11 cellular contexts compared by ENCODE assay signal in genomic region chr19:16315825-16316505, GRCh38. TPM values are rescaled to one million over a fixed set of nuclear protein-coding genes. Genes with fewer than 3 reads are reported as not detected.
DNase-seq lines count a peak whose midpoint lies in the region; ATAC-seq and TF ChIP-seq lines count a peak whose summit lies in the region.
"Had no signal": no experiment of that assay in that cellular context is flagged by ENCODE, and none has a peak within 500 bp of the region (broad histone marks: within the 10 kb centered on the region; RNA-seq: fewer than 3 reads in every experiment).

No MANE protein-coding gene starts in this region.

- H4K20me1 ChIP-seq in MM.1S (ENCODE audit: insufficient read depth, low read length): no peaks in the 10 kb centered on the region

- no peak overlapping the region for H2AFZ ChIP-seq in MM.1S (ENCODE audit: low read length)

- no peaks in the 10 kb centered on the region for H3K79me2 ChIP-seq in MM.1S (ENCODE audit: low read length)

- no peak overlapping the region for H3K4me2 ChIP-seq in MM.1S (ENCODE audit: low read depth, low read length)
- H3K4me2 ChIP-seq: KMS-11 had no signal

- DNase-seq in ELR (ENCODE audit: low read depth): peak; percentile 91
- peak; percentile 81 for DNase-seq in SKM-1 treated with dmso at 0.1 percent for 144 hours (lab: John Stamatoyannopoulos, UW; ENCODE audit: unreplicated experiment)
- peak; percentile 99 for DNase-seq in fibroblast of villous mesenchyme (ENCODE audit: low read depth)
- DNase-seq in gastrocnemius medialis: peak; percentile 39 to 52
- DNase-seq in hypothalamus (lab: John Stamatoyannopoulos, UW): no peak
- no peak for DNase-seq in MM.1S
- DNase-seq in left colon: no peak
- DNase-seq: activated T-cell treated with anti-CD3 and anti-CD28 coated beads, Interleukin-2, amount 50 U/mL, for 48 hours; naive B cell had no signal

- no peak for TF ChIP-seq CTCF in fibroblast of villous mesenchyme (IDR thresholded peaks at IDR 0.05; ENCODE audit: insufficient read depth, low read depth, low read length)
- TF ChIP-seq CTCF in gastrocnemius medialis (IDR thresholded peaks at IDR 0.05 in 4 of 5, conservative IDR thresholded peaks at IDR 0.05 in 1 of 5): no peak
- no peak for TF ChIP-seq CTCF in MM.1S (IDR thresholded peaks at IDR 0.05; ENCODE audit: low read length)

- H3K27me3 ChIP-seq in gastrocnemius medialis (no peaks in the 10 kb centered on the region), MM.1S (replicated peaks; ENCODE audit: insufficient read depth, low read length) (no peaks in the 10 kb centered on the region)

- H3K36me3 ChIP-seq in gastrocnemius medialis (no peaks in the 10 kb centered on the region), MM.1S (replicated peaks; ENCODE audit: insufficient read depth, low read length) (no peaks in the 10 kb centered on the region)

- H3K4me1 ChIP-seq in gastrocnemius medialis (peaks cover 6 to 16% of the 10 kb centered on the region in 2 donors), MM.1S (ENCODE audit: low read length) (no peaks in the 10 kb centered on the region)

- H3K9ac ChIP-seq in MM.1S (ENCODE audit: low read length): no peak overlapping the region
- H3K9ac ChIP-seq: KMS-11 had no signal

- no peaks in the 10 kb centered on the region for H3F3A ChIP-seq in MM.1S (ENCODE audit: insufficient read depth, low read length)

- intact Hi-C loops in gastrocnemius medialis (cut with DNase I; ENCODE audit: low total_unique reads) (no loop called here), left colon (cut with DNase I, micrococcal nuclease) (no loop called here)

- ATAC-seq in gastrocnemius medialis (peak; percentile 65 to 70), left colon (no peak), HG02759 (IDR thresholded peaks at IDR 0.05; ENCODE audit: unreplicated experiment) (no peak)

- H3K27ac ChIP-seq in gastrocnemius medialis: peak overlapping the region; percentile 55 to 73 (median 72)
- H3K27ac ChIP-seq in MM.1S (ENCODE audit: low read length): no peak overlapping the region
- H3K27ac ChIP-seq: KMS-11 had no signal

- TF ChIP-seq POLR2A in gastrocnemius medialis (IDR thresholded peaks at IDR 0.05): no peak

- no peaks in the 10 kb centered on the region for H3K9me2 ChIP-seq in MM.1S (replicated peaks; ENCODE audit: insufficient read depth, low read length)

- H3K9me3 ChIP-seq in gastrocnemius medialis (no peaks in the 10 kb centered on the region), MM.1S (replicated peaks; ENCODE audit: insufficient read depth, low read length) (no peaks in the 10 kb centered on the region)

- H3K4me3 ChIP-seq in fibroblast of villous mesenchyme (ENCODE audit: low read depth, low read length) (peak overlapping the region; percentile 9), gastrocnemius medialis (no peak overlapping the region), MM.1S (ENCODE audit: low read length) (no peak overlapping the region)

- in situ Hi-C loops in gastrocnemius medialis (cut with MboI; ENCODE audit: low sequenced_read_pairs in 4 of 4): no loop called here

RNA-seq across cellular contexts. Expression of gene KLF2, which starts 8.7 kb away (rescaled TPM):
- total RNA-seq in fibroblast of villous mesenchyme: 3.0 and 6.8 TPM in 2 replicates
- 10 to 100 TPM in 3 of 4 donors, 1 to 10 TPM in 1; 6.8 to 45.6 (median 32.0) TPM for total RNA-seq in gastrocnemius medialis
- total RNA-seq in left colon: 10 to 100 TPM; 28.2 to 29.4 TPM

Comparison
In these comparisons a context has a peak if more than half of its experiments do, and no peak if none do; other contexts are left out.
1. DNase-seq: peak in ELR (single experiment), SKM-1 treated with dmso at 0.1 percent for 144 hours (single experiment), fibroblast of villous mesenchyme (single experiment) and gastrocnemius medialis (2 of 2); none in hypothalamus (0 of 51), MM.1S (single experiment) and left colon (0 of 2).
2. ATAC-seq: peak in gastrocnemius medialis (2 of 2); none in left colon (single experiment) and HG02759 (single experiment).